In genomic region chr17:76271669-76272540, GRCh38 we compare ENCODE assay signal across 8 cellular contexts. TPM values are rescaled to one million over a fixed set of nuclear protein-coding genes. Genes with fewer than 3 reads are reported as not detected.
A peak's percentile ranks its signal among the peaks of the same experiment; 100 is the strongest.
DNase-seq lines count a peak whose midpoint lies in the region; ATAC-seq and TF ChIP-seq lines count a peak whose summit lies in the region.

No MANE protein-coding gene starts in this region.

- no peaks in the 10 kb centered on the region for H3K27me3 ChIP-seq in gastroesophageal sphincter

- H3K27ac ChIP-seq in gastroesophageal sphincter: peak overlapping the region in 3 of 4 donors; percentile 15 to 67 (median 31)

- no peak for TF ChIP-seq EP300 in gastroesophageal sphincter (IDR thresholded peaks at IDR 0.05)

- TF ChIP-seq POLR2A in gastroesophageal sphincter (IDR thresholded peaks at IDR 0.05): no peak

- peak; percentile 97 for DNase-seq in activated CD8-positive, alpha-beta T cell treated with anti-CD3 and anti-CD28 coated beads for 36 hours
- peak; percentile 94 for DNase-seq in stimulated activated CD4-positive, alpha-beta T cell treated with anti-CD3 and anti-CD28 coated beads, Interleukin-15, amount 100 ng/mL, for 24 hours
- DNase-seq in head of caudate nucleus (no peak), hepatic stellate cell (ENCODE audit: low spot score) (no peak), DMS 273 treated with DMSO at 0.1 percent for 48 hours (lab: John Stamatoyannopoulos, UW) (no peak)

- H3K4me1 Mint-ChIP-seq in activated CD8-positive, alpha-beta T cell treated with anti-CD3 and anti-CD28 coated beads for 36 hours (ENCODE audit: low read depth): peaks cover 47% of the 10 kb centered on the region

- no peaks in the 10 kb centered on the region for H3K9me3 ChIP-seq in gastroesophageal sphincter

- intact Hi-C loops in activated CD8-positive, alpha-beta T cell treated with anti-CD3 and anti-CD28 coated beads for 36 hours (cut with micrococcal nuclease): no loop called here
- intact Hi-C loops in head of caudate nucleus (cut with DNase I): loop anchor here (10.0 kb wide), 1 partner anchor 87 kb away; no protein-coding TSS in a partner anchor

- peaks cover 0 to 77% (median 41%) of the 10 kb centered on the region in 3 donors for H3K4me1 ChIP-seq in gastroesophageal sphincter

- H3K27me3 Mint-ChIP-seq in activated CD8-positive, alpha-beta T cell treated with anti-CD3 and anti-CD28 coated beads for 36 hours: no peaks in the 10 kb centered on the region

- H3K4me3 ChIP-seq in gastroesophageal sphincter: peak overlapping the region in 1 of 2 donors; percentile 40

- no peaks in the 10 kb centered on the region for H3K9me3 Mint-ChIP-seq in activated CD8-positive, alpha-beta T cell treated with anti-CD3 and anti-CD28 coated beads for 36 hours

- peak overlapping the region; percentile 96 for H3K4me3 Mint-ChIP-seq in activated CD8-positive, alpha-beta T cell treated with anti-CD3 and anti-CD28 coated beads for 36 hours

- peaks cover 45% of the 10 kb centered on the region for H3K36me3 Mint-ChIP-seq in activated CD8-positive, alpha-beta T cell treated with anti-CD3 and anti-CD28 coated beads for 36 hours (ENCODE audit: low read depth)

- ATAC-seq in GM19035 (IDR thresholded peaks at IDR 0.05; ENCODE audit: unreplicated experiment): peak; percentile 47
- peak; percentile 44 for ATAC-seq in HG03095 (IDR thresholded peaks at IDR 0.05; ENCODE audit: unreplicated experiment)
- peak; percentile 64 for ATAC-seq in activated CD8-positive, alpha-beta T cell treated with anti-CD3 and anti-CD28 coated beads for 36 hours
- ATAC-seq in gastroesophageal sphincter: peak; percentile 1

- peaks cover 0 to 30% of the 10 kb centered on the region in 2 donors for H3K36me3 ChIP-seq in gastroesophageal sphincter

- CTCF ChIA-PET in activated CD8-positive, alpha-beta T cell treated with anti-CD3 and anti-CD28 coated beads for 36 hours (lab: Charles Lee): interaction anchor here (0.7 to 5.0 kb wide), 13 partner anchors 8 to 376 kb away, joined by 3 to 84 read pairs (median 6); no protein-coding TSS in a partner anchor

- POLR2A ChIA-PET in activated CD8-positive, alpha-beta T cell treated with anti-CD3 and anti-CD28 coated beads for 36 hours (lab: Charles Lee): interaction anchor here (0.6 to 28.3 kb wide), 25 partner anchors 8 to 218 kb away, joined by 3 to 960 read pairs (median 6); partner anchors contain the start of genes EXOC7, GALR2, RNF157 and SRP68

- H3K27ac Mint-ChIP-seq in activated CD8-positive, alpha-beta T cell treated with anti-CD3 and anti-CD28 coated beads for 36 hours: peak overlapping the region; percentile 99

- WGBS in gastroesophageal sphincter (ENCODE audit: low coverage in 1 of 2), 2 donors: 20% methylated on average over 3 of the region's 38 CpGs; no CpG with 5 or more reads in 1 of the 2 donors

- no peak for TF ChIP-seq CTCF in activated CD8-positive, alpha-beta T cell treated with anti-CD3 and anti-CD28 coated beads for 36 hours (IDR thresholded peaks at IDR 0.05)
- no peak for TF ChIP-seq CTCF in gastroesophageal sphincter (IDR thresholded peaks at IDR 0.05)

RNA-seq across cellular contexts. Expression of gene UBALD2, which starts 6.8 kb away (rescaled TPM):
- total RNA-seq in activated CD8-positive, alpha-beta T cell treated with anti-CD3 and anti-CD28 coated beads for 36 hours: 100 to 1,000 TPM; 267 to 270 TPM
- 1 to 10 TPM; 6.1 to 8.8 (median 8.4) TPM for total RNA-seq in gastroesophageal sphincter

RNA-seq across cellular contexts. Expression of gene RNF157, which starts 31.6 kb away (rescaled TPM):
- 10 to 100 TPM; 37.2 to 44.5 TPM for total RNA-seq in activated CD8-positive, alpha-beta T cell treated with anti-CD3 and anti-CD28 coated beads for 36 hours
- 1 to 10 TPM; 2.5 to 8.1 (median 3.3) TPM for total RNA-seq in gastroesophageal sphincter

RNA-seq across cellular contexts. Expression of gene QRICH2, which starts 36.2 kb away (rescaled TPM):
- under 1 TPM; 0.49 to 0.52 TPM for total RNA-seq in activated CD8-positive, alpha-beta T cell treated with anti-CD3 and anti-CD28 coated beads for 36 hours
- total RNA-seq in gastroesophageal sphincter: 1 to 10 TPM; 1.7 to 2.7 (median 2.0) TPM

Comparison
In these comparisons a context has a peak if more than half of its experiments do, and no peak if none do; other contexts are left out.
1. ATAC-seq: peak in every context shown above with its lines; median percentile 64 in activated CD8-positive, alpha-beta T cell treated with anti-CD3 and anti-CD28 coated beads for 36 hours; 47 in GM19035; 44 in HG03095; 1 in gastroesophageal sphincter.
2. DNase-seq: peak in activated CD8-positive, alpha-beta T cell treated with anti-CD3 and anti-CD28 coated beads for 36 hours (single experiment) and stimulated activated CD4-positive, alpha-beta T cell treated with anti-CD3 and anti-CD28 coated beads, Interleukin-15, amount 100 ng/mL, for 24 hours (single experiment); none in head of caudate nucleus (0 of 42), hepatic stellate cell (single experiment) and DMS 273 treated with DMSO at 0.1 percent for 48 hours (single experiment).
3. RNA of gene UBALD2, which starts 6.8 kb away (total RNA-seq): 267 to 270 TPM in activated CD8-positive, alpha-beta T cell treated with anti-CD3 and anti-CD28 coated beads for 36 hours; 6.1 to 8.8 TPM in gastroesophageal sphincter; every median in the first group is over 10 times any median in the second.
4. RNA of gene RNF157, which starts 31.6 kb away (total RNA-seq): 37.2 to 44.5 TPM in activated CD8-positive, alpha-beta T cell treated with anti-CD3 and anti-CD28 coated beads for 36 hours; 2.5 to 8.1 TPM in gastroesophageal sphincter; every median in the first group is over 4 times any median in the second.